9 cellular contexts compared by ENCODE assay signal in the genomic region with DNA sequence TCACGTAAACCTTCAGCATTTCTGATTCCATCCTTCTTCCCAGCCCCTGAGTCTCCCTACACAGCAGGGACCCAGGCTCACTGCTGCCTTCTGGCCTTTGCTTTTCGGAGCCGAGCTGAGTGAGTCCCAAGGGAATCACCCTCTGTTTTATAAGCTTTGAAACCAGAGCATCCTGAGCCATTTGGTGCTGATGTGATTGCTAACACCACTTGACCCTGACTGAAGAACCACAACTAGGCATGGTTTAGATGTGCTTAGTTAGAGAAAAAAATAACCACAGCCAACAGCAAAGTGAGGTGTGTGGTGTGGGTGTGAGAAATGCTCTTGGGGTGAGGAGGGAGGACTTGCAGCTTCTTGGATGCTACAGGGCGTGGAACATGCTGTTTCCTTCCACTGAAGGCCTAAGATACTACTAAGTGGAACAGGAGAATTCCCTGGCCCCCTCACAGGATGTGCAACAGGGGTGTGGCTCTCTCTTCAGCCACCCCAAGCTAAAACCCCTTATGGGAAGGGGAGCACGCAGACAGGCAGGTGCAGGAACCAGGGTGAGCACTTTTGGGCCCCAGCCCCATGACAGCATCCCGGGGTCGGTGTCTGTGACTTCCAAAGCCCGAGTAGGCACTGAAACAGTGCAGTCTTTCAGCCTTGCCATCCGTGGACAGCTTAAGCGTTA. TPM values are rescaled to one million over a fixed set of nuclear protein-coding genes. Genes with fewer than 3 reads are reported as not detected.
DNase-seq lines count a peak whose midpoint lies in the region; ATAC-seq and TF ChIP-seq lines count a peak whose summit lies in the region.
"Had no signal": no experiment of that assay in that cellular context is flagged by ENCODE, and none has a peak within 500 bp of the region (broad histone marks: within the 10 kb centered on the region; RNA-seq: fewer than 3 reads in every experiment).

A gene (minus strand): TSS at position 221 of the 673 bp plus-strand sequence. CDS start 53,767 bp downstream, outside the sequence.

- peaks cover 0 to 13% (median 4%) of the 10 kb centered on the region in 3 donors for H3K4me1 ChIP-seq in gastroesophageal sphincter
- H3K4me1 ChIP-seq in testis, result no peaks in the 10 kb centered on the region
- peaks cover 4% of the 10 kb centered on the region for H3K4me1 ChIP-seq in SJCRH30
- H3K4me1 ChIP-seq in foreskin keratinocyte, result peaks cover 7% of the 10 kb centered on the region

- CTCF ChIA-PET in activated CD4-positive, alpha-beta T cell treated with anti-CD3 and anti-CD28 coated beads, Interleukin-2, amount 10 ng/mL, durations not matched to agents 7 days and 5 days (lab: Charles Lee), result interaction anchor here (0.8 to 1.6 kb wide), 8 partner anchors 7 to 239 kb away, joined by 3 to 5 read pairs (median 4); a partner anchor contains a TSS

- H3K4me1 Mint-ChIP-seq in activated CD4-positive, alpha-beta T cell treated with anti-CD3 and anti-CD28 coated beads, Interleukin-2, amount 10 ng/mL, durations not matched to agents 7 days and 5 days, result peaks cover 73% of the 10 kb centered on the region

- H3K36me3 Mint-ChIP-seq in activated CD4-positive, alpha-beta T cell treated with anti-CD3 and anti-CD28 coated beads, Interleukin-2, amount 10 ng/mL, durations not matched to agents 7 days and 5 days (ENCODE audit: low read depth), result peaks cover 48% of the 10 kb centered on the region

- TF ChIP-seq EP300 in gastroesophageal sphincter (IDR thresholded peaks at IDR 0.05), result no peak

- peaks cover 0 to 13% (median 0%) of the 10 kb centered on the region in 3 donors for H3K9me3 ChIP-seq in gastroesophageal sphincter
- no peaks in the 10 kb centered on the region for H3K9me3 ChIP-seq in testis
- H3K9me3 ChIP-seq in SJCRH30 (replicated peaks), result no peaks in the 10 kb centered on the region

- no peaks in the 10 kb centered on the region for H3K27me3 Mint-ChIP-seq in activated CD4-positive, alpha-beta T cell treated with anti-CD3 and anti-CD28 coated beads, Interleukin-2, amount 10 ng/mL, durations not matched to agents 7 days and 5 days

- peak within 1 kb of the TSS; percentile 97 for H3K27ac Mint-ChIP-seq in activated CD4-positive, alpha-beta T cell treated with anti-CD3 and anti-CD28 coated beads, Interleukin-2, amount 10 ng/mL, durations not matched to agents 7 days and 5 days

- POLR2A ChIA-PET in activated CD4-positive, alpha-beta T cell treated with anti-CD3 and anti-CD28 coated beads, Interleukin-2, amount 10 ng/mL, durations not matched to agents 7 days and 5 days (lab: Charles Lee), result interaction anchor here (0.6 kb wide), 1 partner anchor 145 kb away, joined by 4 read pairs; no protein-coding TSS in a partner anchor

- DNase-seq in NCI-H82 (lab: John Stamatoyannopoulos, UW), result peak; percentile 57
- no peak for DNase-seq in NCI-H82 treated with DMSO at 0.1 percent for 48 hours (lab: John Stamatoyannopoulos, UW; ENCODE audit: unreplicated experiment)
- peak; percentile 78 for DNase-seq in activated CD4-positive, alpha-beta T cell treated with anti-CD3 and anti-CD28 coated beads, Interleukin-2, amount 10 ng/mL, durations not matched to agents 7 days and 5 days
- no peak for DNase-seq in testis
- no peak for DNase-seq in SJCRH30
- no peak for DNase-seq in foreskin keratinocyte
- DNase-seq in AG08395 (ENCODE audit: low spot score), result no peak

- H3K27me3 ChIP-seq in gastroesophageal sphincter, result no peaks in the 10 kb centered on the region
- H3K27me3 ChIP-seq in testis, result no peaks in the 10 kb centered on the region
- no peaks in the 10 kb centered on the region for H3K27me3 ChIP-seq in SJCRH30
- no peaks in the 10 kb centered on the region for H3K27me3 ChIP-seq in foreskin keratinocyte

- H3K4me3 ChIP-seq in gastroesophageal sphincter (peak within 1 kb of the TSS in 1 of 2 donors; percentile 9), testis (no peak within 1 kb of the TSS), SJCRH30 (no peak within 1 kb of the TSS)

- intact Hi-C loops in testis (cut with DNase I; ENCODE audit: low total_unique reads), result no loop called here

- TF ChIP-seq CTCF in gastroesophageal sphincter (IDR thresholded peaks at IDR 0.05) (no peak), testis (IDR thresholded peaks at IDR 0.05) (no peak), foreskin keratinocyte (conservative IDR thresholded peaks at IDR 0.05) (no peak)

- H3K27ac ChIP-seq in gastroesophageal sphincter (no peak within 1 kb of the TSS), testis (peak within 1 kb of the TSS in 1 of 2 donors; percentile 51), SJCRH30 (no peak within 1 kb of the TSS), foreskin keratinocyte (no peak within 1 kb of the TSS)

- H3K36me3 ChIP-seq in gastroesophageal sphincter, result peaks cover 0 to 27% of the 10 kb centered on the region in 2 donors
- H3K36me3 ChIP-seq in testis (ENCODE audit: low read depth, missing control alignments), result no peaks in the 10 kb centered on the region
- no peaks in the 10 kb centered on the region for H3K36me3 ChIP-seq in SJCRH30

- peak within 1 kb of the TSS; percentile 97 for H3K4me3 Mint-ChIP-seq in activated CD4-positive, alpha-beta T cell treated with anti-CD3 and anti-CD28 coated beads, Interleukin-2, amount 10 ng/mL, durations not matched to agents 7 days and 5 days

- 85% methylated on average over 3 to 4 of the region's 10 CpGs for WGBS in gastroesophageal sphincter (ENCODE audit: low coverage in 1 of 2), 2 donors
- WGBS in testis, 2 donors, result 84 to 88% methylated on average over 9 to 10 of the region's 10 CpGs

- TF ChIP-seq POLR2A in gastroesophageal sphincter (IDR thresholded peaks at IDR 0.05) (no peak), testis (IDR thresholded peaks at IDR 0.05) (no peak)

- no peaks in the 10 kb centered on the region for H3K9me3 Mint-ChIP-seq in activated CD4-positive, alpha-beta T cell treated with anti-CD3 and anti-CD28 coated beads, Interleukin-2, amount 10 ng/mL, durations not matched to agents 7 days and 5 days

- ATAC-seq in gastroesophageal sphincter, result no peak
- ATAC-seq in foreskin keratinocyte, result no peak

RNA-seq across cellular contexts. Expression of the gene that starts here (rescaled TPM):
- total RNA-seq in activated CD4-positive, alpha-beta T cell treated with anti-CD3 and anti-CD28 coated beads, Interleukin-2, amount 10 ng/mL, durations not matched to agents 7 days and 5 days, result 100 to 1,000 TPM; 196 to 216 TPM
- total RNA-seq in gastroesophageal sphincter, result 10 to 100 TPM; 19.9 to 38.6 (median 29.2) TPM
- total RNA-seq in testis, result 10 to 100 TPM; 19.6 to 24.3 TPM
- polyA plus RNA-seq in testis (ENCODE audit: insufficient read depth, low read depth, low replicate concordance), result 17.2 TPM
- total RNA-seq in SJCRH30 (2014; rRNA removed; shearing (Covaris generic)), result 0.26 and 0.41 TPM in 2 replicates
- 16.7 and 22.8 TPM in 2 replicates for total RNA-seq in foreskin keratinocyte
- 7.3 and 7.4 TPM in 2 replicates for polyA plus RNA-seq in foreskin keratinocyte
- total RNA-seq: LHCN-M2 had no signal

Comparison
In these comparisons a context has a peak if more than half of its experiments do, and no peak if none do; other contexts are left out.
1. RNA of the gene that starts here (total RNA-seq): 196 to 216 TPM in activated CD4-positive, alpha-beta T cell treated with anti-CD3 and anti-CD28 coated beads, Interleukin-2, amount 10 ng/mL, durations not matched to agents 7 days and 5 days, 19.9 to 38.6 TPM in gastroesophageal sphincter, 19.6 to 24.3 TPM in testis and 16.7 to 22.8 TPM in foreskin keratinocyte; 0.26 to 0.41 TPM in SJCRH30; every median in the first group is over 10 times any median in the second.
2. DNase-seq: peak in NCI-H82 (single experiment) and activated CD4-positive, alpha-beta T cell treated with anti-CD3 and anti-CD28 coated beads, Interleukin-2, amount 10 ng/mL, durations not matched to agents 7 days and 5 days (single experiment); none in NCI-H82 treated with DMSO at 0.1 percent for 48 hours (single experiment), testis (single experiment), SJCRH30 (0 of 2), foreskin keratinocyte (0 of 2) and AG08395 (single experiment).